37 cellular contexts compared by ENCODE assay signal in genomic region chr3:16363636-16364035, GRCh38.
"Had no signal": no experiment of that assay in that cellular context is flagged by ENCODE, and none has a peak within 500 bp of the region (broad histone marks: within the 10 kb centered on the region; RNA-seq: fewer than 3 reads in every experiment).

No MANE protein-coding gene starts in this region.

- H3K4me1 Mint-ChIP-seq: endodermal cell had no signal

- H3K36me3 ChIP-seq: adrenal gland, gastrocnemius medialis, WERI-Rb-1 had no signal

- H3K9me3 Mint-ChIP-seq: activated CD4-positive, alpha-beta memory T cell treated with anti-CD3 and anti-CD28 coated beads for 36 hours; activated CD4-positive, alpha-beta T cell treated with anti-CD3 and anti-CD28 coated beads, Interleukin-2, amount 10 ng/mL, durations not matched to agents 24 days and 14 days; activated naive CD4-positive, alpha-beta T cell treated with anti-CD3 and anti-CD28 coated beads for 36 hours; activated naive CD4-positive, alpha-beta T cell treated with anti-CD3 and anti-CD28 coated beads, Interleukin-2, amount 50 U/mL, for 24 hours; activated naive CD8-positive, alpha-beta T cell treated with anti-CD3 and anti-CD28 coated beads for 36 hours; activated naive CD8-positive, alpha-beta T cell treated with anti-CD3 and anti-CD28 coated beads, Interleukin-2, amount 50 U/mL, for 24 hours; activated T-helper 1 cell treated with anti-CD3 and anti-CD28 coated beads, Interleukin-12 subunit alpha, Interleukin-12 subunit beta, Interleukin-2, Interleukin-4 antibody, amounts not matched to agents 30 ng/mL and 10 ng/mL and 1 ng/mL, durations not matched to agents 14 hours and 24 hours and 36 hours; activated T-helper 2 cell treated with anti-CD3 and anti-CD28 coated beads, Interferon-gamma antibody, Interleukin-2, Interleukin-4, amounts not matched to agents 10 μg/mL and 5 μg/mL and 100 μg/mL, durations not matched to agents 14 hours and 24 hours and 36 hours; endodermal cell; T-helper 2 cell treated with Interferon-gamma antibody and Interleukin-4, amounts not matched to agents 5 μg/mL and 100 μg/mL, for 36 hours had no signal

- H3K4me3 Mint-ChIP-seq: activated CD4-positive, alpha-beta memory T cell treated with anti-CD3 and anti-CD28 coated beads for 36 hours; activated CD4-positive, alpha-beta T cell treated with anti-CD3 and anti-CD28 coated beads for 36 hours; activated CD4-positive, alpha-beta T cell treated with anti-CD3 and anti-CD28 coated beads, Interleukin-2, amount 10 ng/mL, durations not matched to agents 24 days and 14 days; activated CD8-positive, alpha-beta memory T cell treated with anti-CD3 and anti-CD28 coated beads, Interleukin-2, amount 10 ng/mL, durations not matched to agents 7 days and 5 days; activated CD8-positive, alpha-beta T cell treated with anti-CD3 and anti-CD28 coated beads, Interleukin-2, amount 10 ng/mL, durations not matched to agents 7 days and 5 days; activated naive CD4-positive, alpha-beta T cell treated with anti-CD3 and anti-CD28 coated beads for 36 hours; activated naive CD4-positive, alpha-beta T cell treated with anti-CD3 and anti-CD28 coated beads, Interleukin-2, amount 50 U/mL, for 24 hours; activated naive CD8-positive, alpha-beta T cell treated with anti-CD3 and anti-CD28 coated beads for 36 hours; activated naive CD8-positive, alpha-beta T cell treated with anti-CD3 and anti-CD28 coated beads, Interleukin-2, amount 50 U/mL, for 24 hours; activated T-helper 1 cell treated with anti-CD3 and anti-CD28 coated beads, Interleukin-12 subunit alpha, Interleukin-12 subunit beta, Interleukin-2, Interleukin-4 antibody, amounts not matched to agents 30 ng/mL and 10 ng/mL and 1 ng/mL, durations not matched to agents 14 hours and 24 hours and 36 hours; dendritic cell treated with granulocyte-macrophage colony-stimulating factor and Interleukin-4, amounts not matched to agents 40 ng/mL and 50 ng/mL, for 4 days; endodermal cell; T-helper 17 cell; T-helper 2 cell treated with Interferon-gamma antibody and Interleukin-4, amounts not matched to agents 5 μg/mL and 100 μg/mL, for 36 hours had no signal

- H3K4me1 ChIP-seq: adrenal gland, body of pancreas had no signal

- H3K27ac ChIP-seq: adrenal gland, body of pancreas, coronary artery, dorsolateral prefrontal cortex, gastrocnemius medialis, heart left ventricle, WERI-Rb-1 had no signal

- H3K27me3 ChIP-seq: adrenal gland, body of pancreas, dorsolateral prefrontal cortex, gastrocnemius medialis, heart left ventricle had no signal

- ATAC-seq: activated CD4-positive, alpha-beta T cell treated with anti-CD3 and anti-CD28 coated beads for 36 hours; activated CD8-positive, alpha-beta memory T cell treated with anti-CD3 and anti-CD28 coated beads, Interleukin-2, amount 10 ng/mL, durations not matched to agents 7 days and 5 days; activated CD8-positive, alpha-beta T cell treated with anti-CD3 and anti-CD28 coated beads, Interleukin-2, amount 10 ng/mL, durations not matched to agents 7 days and 5 days; activated naive CD8-positive, alpha-beta T cell treated with anti-CD3 and anti-CD28 coated beads, Interleukin-2, amount 50 U/mL, for 24 hours; body of pancreas; esophagus mucosa; gastrocnemius medialis; heart left ventricle; T-helper 17 cell had no signal

- H3K27me3 Mint-ChIP-seq: activated CD4-positive, alpha-beta memory T cell treated with anti-CD3 and anti-CD28 coated beads for 36 hours; activated CD4-positive, alpha-beta T cell treated with anti-CD3 and anti-CD28 coated beads for 36 hours; activated CD4-positive, alpha-beta T cell treated with anti-CD3 and anti-CD28 coated beads, Interleukin-2, amount 10 ng/mL, durations not matched to agents 24 days and 14 days; activated CD8-positive, alpha-beta memory T cell treated with anti-CD3 and anti-CD28 coated beads, Interleukin-2, amount 10 ng/mL, durations not matched to agents 7 days and 5 days; activated naive CD4-positive, alpha-beta T cell treated with anti-CD3 and anti-CD28 coated beads, Interleukin-2, amount 50 U/mL, for 24 hours; activated naive CD8-positive, alpha-beta T cell treated with anti-CD3 and anti-CD28 coated beads for 36 hours; activated naive CD8-positive, alpha-beta T cell treated with anti-CD3 and anti-CD28 coated beads, Interleukin-2, amount 50 U/mL, for 24 hours; dendritic cell treated with granulocyte-macrophage colony-stimulating factor and Interleukin-4, amounts not matched to agents 40 ng/mL and 50 ng/mL, for 4 days; T-helper 17 cell had no signal

- DNase-seq: activated CD4-positive, alpha-beta memory T cell treated with anti-CD3 and anti-CD28 coated beads for 36 hours; activated CD4-positive, alpha-beta T cell treated with anti-CD3 and anti-CD28 coated beads for 36 hours; activated CD4-positive, alpha-beta T cell treated with anti-CD3 and anti-CD28 coated beads, Interleukin-2, amount 10 ng/mL, durations not matched to agents 24 days and 14 days; activated CD4-positive, CD25-positive, alpha-beta regulatory T cell; activated CD4-positive, CD25-positive, alpha-beta regulatory T cell treated with anti-CD3 and anti-CD28 coated beads, Interleukin-2, amount 50 U/mL, for 72 hours; activated CD8-positive, alpha-beta memory T cell treated with anti-CD3 and anti-CD28 coated beads, Interleukin-2, amount 10 ng/mL, durations not matched to agents 7 days and 5 days; activated CD8-positive, alpha-beta memory T cell treated with anti-CD3 and anti-CD28 coated beads, Interleukin-2, amount 50 U/mL, for 4 hours; activated CD8-positive, alpha-beta T cell treated with anti-CD3 and anti-CD28 coated beads, Interleukin-2, amount 10 ng/mL, durations not matched to agents 7 days and 5 days; activated effector memory CD4-positive, alpha-beta T cell treated with anti-CD3 and anti-CD28 coated beads, Interleukin-2, amount 50 U/mL, for 16 hours; activated naive CD4-positive, alpha-beta T cell treated with anti-CD3 and anti-CD28 coated beads for 36 hours; activated naive CD8-positive, alpha-beta T cell treated with anti-CD3 and anti-CD28 coated beads for 36 hours; activated naive CD8-positive, alpha-beta T cell treated with anti-CD3 and anti-CD28 coated beads, Interleukin-2, amount 50 U/mL, for 24 hours; activated T-cell treated with anti-CD3 and anti-CD28 coated beads, Interleukin-2, amount 50 U/mL, for 1 hour; activated T-cell treated with anti-CD3 and anti-CD28 coated beads, Interleukin-2, amount 50 U/mL, for 48 hours; adrenal gland; amygdala; aorta; body of pancreas; cerebellar nuclear complex; effector memory CD4-positive, alpha-beta T cell; endodermal cell; foreskin fibroblast; gastrocnemius medialis; glutamatergic neuron; heart left ventricle; T-helper 1 cell; T-helper 17 cell; T1000; WERI-Rb-1 had no signal

- H3K4me3 ChIP-seq: adrenal gland, body of pancreas, coronary artery, dorsolateral prefrontal cortex, gastrocnemius medialis, heart left ventricle had no signal

- H3K27ac Mint-ChIP-seq: activated CD4-positive, alpha-beta memory T cell treated with anti-CD3 and anti-CD28 coated beads for 36 hours; activated CD4-positive, alpha-beta T cell treated with anti-CD3 and anti-CD28 coated beads for 36 hours; activated CD4-positive, alpha-beta T cell treated with anti-CD3 and anti-CD28 coated beads, Interleukin-2, amount 10 ng/mL, durations not matched to agents 24 days and 14 days; activated CD8-positive, alpha-beta memory T cell treated with anti-CD3 and anti-CD28 coated beads, Interleukin-2, amount 10 ng/mL, durations not matched to agents 7 days and 5 days; activated CD8-positive, alpha-beta T cell treated with anti-CD3 and anti-CD28 coated beads, Interleukin-2, amount 10 ng/mL, durations not matched to agents 7 days and 5 days; activated naive CD4-positive, alpha-beta T cell treated with anti-CD3 and anti-CD28 coated beads for 36 hours; activated naive CD4-positive, alpha-beta T cell treated with anti-CD3 and anti-CD28 coated beads, Interleukin-2, amount 50 U/mL, for 24 hours; activated naive CD8-positive, alpha-beta T cell treated with anti-CD3 and anti-CD28 coated beads, Interleukin-2, amount 50 U/mL, for 24 hours; activated T-helper 1 cell treated with anti-CD3 and anti-CD28 coated beads, Interleukin-12 subunit alpha, Interleukin-12 subunit beta, Interleukin-2, Interleukin-4 antibody, amounts not matched to agents 30 ng/mL and 10 ng/mL and 1 ng/mL, durations not matched to agents 14 hours and 24 hours and 36 hours; activated T-helper 2 cell treated with anti-CD3 and anti-CD28 coated beads, Interferon-gamma antibody, Interleukin-2, Interleukin-4, amounts not matched to agents 10 μg/mL and 5 μg/mL and 100 μg/mL, durations not matched to agents 14 hours and 24 hours and 36 hours; dendritic cell treated with granulocyte-macrophage colony-stimulating factor and Interleukin-4, amounts not matched to agents 40 ng/mL and 50 ng/mL, for 4 days; endodermal cell; T-helper 2 cell treated with Interferon-gamma antibody and Interleukin-4, amounts not matched to agents 5 μg/mL and 100 μg/mL, for 36 hours had no signal

- H3K9me3 ChIP-seq: adrenal gland, body of pancreas, gastrocnemius medialis had no signal
